ENCODE assay signal across 17 cellular contexts in the genomic region with DNA sequence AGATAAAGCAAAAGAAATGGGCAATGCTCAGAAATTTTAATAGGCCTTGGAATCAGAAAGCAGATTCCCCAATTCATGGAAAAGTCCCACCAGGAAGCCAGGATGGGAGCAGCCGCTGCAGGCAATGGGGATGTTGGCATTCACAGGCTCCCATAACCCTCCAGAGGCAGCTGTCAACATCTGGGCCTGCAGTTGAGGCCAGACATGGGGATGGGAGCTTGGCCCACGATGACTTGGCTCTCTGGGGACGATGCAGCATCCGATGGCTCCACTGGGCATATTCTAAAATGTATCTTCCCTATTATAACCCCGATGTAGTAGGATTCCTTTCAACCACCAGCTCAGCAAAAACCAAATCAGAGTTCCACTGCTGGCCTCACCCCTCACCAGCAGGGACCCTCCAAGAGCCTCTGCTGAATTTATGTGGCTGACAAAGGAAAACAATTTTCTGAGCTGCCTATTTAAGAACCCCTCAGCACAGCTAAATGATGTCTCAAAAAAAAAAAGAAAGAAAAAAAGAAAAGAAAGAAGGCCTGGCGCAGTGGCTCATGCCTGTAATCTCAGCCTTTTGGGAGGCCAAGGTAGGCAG. TPM values are rescaled to one million over a fixed set of nuclear protein-coding genes. Genes with fewer than 3 reads are reported as not detected.
DNase-seq lines count a peak whose midpoint lies in the region; ATAC-seq and TF ChIP-seq lines count a peak whose summit lies in the region.
"Had no signal": no experiment of that assay in that cellular context is flagged by ENCODE, and none has a peak within 500 bp of the region (broad histone marks: within the 10 kb centered on the region; RNA-seq: fewer than 3 reads in every experiment).

No MANE protein-coding gene starts in this region.

- no peak overlapping the region for H2AFZ ChIP-seq in trophoblast cell (ENCODE audit: insufficient read depth, low read length, poor library complexity)
- no peak overlapping the region for H2AFZ ChIP-seq in neuronal stem cell (ENCODE audit: low read length)

- H3K9me3 ChIP-seq in BLaER1 (no peaks in the 10 kb centered on the region), trophoblast cell (ENCODE audit: insufficient read depth, low read depth, low read length) (no peaks in the 10 kb centered on the region), neuronal stem cell (replicated peaks in 1 of 2; ENCODE audit: control insufficient read depth in 2 of 2, insufficient read depth in 1 of 2, low read depth in 1 of 2, low read length in 2 of 2) (no peaks in the 10 kb centered on the region)
- H3K9me3 ChIP-seq: sigmoid colon had no signal

- no peak overlapping the region for H3K14ac ChIP-seq in trophoblast cell (ENCODE audit: low read length)
- no peak overlapping the region for H3K14ac ChIP-seq in neuronal stem cell (ENCODE audit: low read length)

- TF ChIP-seq CTCF in fibroblast of pulmonary artery (IDR thresholded peaks at IDR 0.05; ENCODE audit: low read length, missing control alignments): peak; percentile 43

- no peak overlapping the region for H4K91ac ChIP-seq in trophoblast cell (ENCODE audit: low read depth, low read length)
- H4K91ac ChIP-seq in neuronal stem cell (ENCODE audit: low read depth, low read length, poor library complexity): no peak overlapping the region

- H3K4me2 ChIP-seq in BLaER1 (peak overlapping the region; percentile 94), trophoblast cell (ENCODE audit: low read length) (no peak overlapping the region), neuronal stem cell (ENCODE audit: insufficient read depth, low read length, poor library complexity, severe bottlenecking) (no peak overlapping the region)
- H3K4me2 ChIP-seq: KMS-11 had no signal

- no peaks in the 10 kb centered on the region for H4K20me1 ChIP-seq in BLaER1

- H3K27me3 ChIP-seq in BLaER1 (no peaks in the 10 kb centered on the region), trophoblast cell (ENCODE audit: insufficient read depth, low read length) (no peaks in the 10 kb centered on the region), neuronal stem cell (ENCODE audit: control insufficient read depth in 3 of 3, insufficient read depth in 3 of 3, low read depth in 1 of 3, low read length in 3 of 3) (no peaks in the 10 kb centered on the region)

- peaks cover 6% of the 10 kb centered on the region; the same call in 1 of the 2 replicates for H3K36me3 ChIP-seq in BLaER1
- peaks cover 22 to 26% of the 10 kb centered on the region in 2 experiments for H3K36me3 ChIP-seq in trophoblast cell (ENCODE audit: control insufficient read depth in 1 of 2, insufficient read depth in 2 of 2, low read length in 2 of 2)
- peaks cover 5 to 75% of the 10 kb centered on the region in 2 donors for H3K36me3 ChIP-seq in neuronal stem cell (replicated peaks in 1 of 2; ENCODE audit: control insufficient read depth in 2 of 2, insufficient read depth in 2 of 2, low read length in 2 of 2)
- H3K36me3 ChIP-seq: sigmoid colon had no signal

- peaks cover 8% of the 10 kb centered on the region for H3K79me2 ChIP-seq in trophoblast cell (ENCODE audit: control insufficient read depth, insufficient read depth, low read length, poor library complexity)

- H3K4me3 ChIP-seq in BLaER1 (no peak overlapping the region), fibroblast of pulmonary artery (replicated peaks; ENCODE audit: low read depth, low read length) (no peak overlapping the region), trophoblast cell (ENCODE audit: low read depth, low read length) (no peak overlapping the region), neuronal stem cell (ENCODE audit: low read length in 2 of 2) (no peak overlapping the region)
- H3K4me3 ChIP-seq: sigmoid colon had no signal

- H2BK12ac ChIP-seq in trophoblast cell (ENCODE audit: low read length) (no peak overlapping the region), neuronal stem cell (ENCODE audit: low read length) (no peak overlapping the region)

- ATAC-seq in GM18873 (IDR thresholded peaks at IDR 0.05; ENCODE audit: low FRiP score, unreplicated experiment): no peak

- H3K27ac ChIP-seq in BLaER1 (peak overlapping the region; percentile 94), trophoblast cell (ENCODE audit: low read depth, low read length) (no peak overlapping the region), neuronal stem cell (replicated peaks; ENCODE audit: low read length) (no peak overlapping the region)
- H3K27ac ChIP-seq: KMS-11 had no signal

- H2BK5ac ChIP-seq in trophoblast cell (ENCODE audit: low read depth, low read length, poor library complexity): no peak overlapping the region
- H2BK5ac ChIP-seq in neuronal stem cell (ENCODE audit: low read length): no peak overlapping the region

- no peak overlapping the region for H3K18ac ChIP-seq in trophoblast cell (ENCODE audit: low read length)
- H3K18ac ChIP-seq in neuronal stem cell (ENCODE audit: low read length): no peak overlapping the region

- peak; percentile 45 for DNase-seq in RPMI7951 (ENCODE audit: low read depth)
- DNase-seq in fibroblast of pulmonary artery (ENCODE audit: low read depth): no peak
- no peak for DNase-seq in trophoblast cell
- DNase-seq in NCI-H226: no peak
- no peak for DNase-seq in neuronal stem cell (ENCODE audit: low spot score)
- no peak for DNase-seq in SIG-M5 treated with dmso at 0.1 percent for 504 hours (lab: John Stamatoyannopoulos, UW; ENCODE audit: unreplicated experiment)
- DNase-seq: activated CD4-positive, alpha-beta memory T cell treated with anti-CD3 and anti-CD28 coated beads for 36 hours; activated naive CD4-positive, alpha-beta T cell treated with Interleukin-2 at 50 U/mL for 16 hours; CD8-positive, alpha-beta memory T cell; GOT3; NCI-H2081; NK-92 treated with Interleukin-12 subunit alpha and Interleukin-12 subunit beta, amount 100 ng/mL, for 24 hours; sigmoid colon; T-helper 1 cell had no signal

- H4K12ac ChIP-seq in trophoblast cell (ENCODE audit: low read depth, low read length): no peak overlapping the region

- H3K79me1 ChIP-seq in trophoblast cell (ENCODE audit: low read length) (no peaks in the 10 kb centered on the region), neuronal stem cell (ENCODE audit: low read depth, low read length) (peaks cover 10% of the 10 kb centered on the region)

- H3K9ac ChIP-seq in BLaER1 (peak overlapping the region; percentile 86; the same call in 1 of the 2 replicates), trophoblast cell (ENCODE audit: low read length) (no peak overlapping the region), neuronal stem cell (ENCODE audit: low read depth, low read length, poor library complexity) (no peak overlapping the region)
- H3K9ac ChIP-seq: KMS-11 had no signal

- H3K23ac ChIP-seq in trophoblast cell (ENCODE audit: low read length) (no peak overlapping the region), neuronal stem cell (ENCODE audit: low read depth, low read length, poor library complexity) (no peak overlapping the region)

- peak overlapping the region; percentile 19 for H3K4ac ChIP-seq in trophoblast cell (ENCODE audit: low read depth, low read length)
- no peak overlapping the region for H3K4ac ChIP-seq in neuronal stem cell (ENCODE audit: low read length)

- peaks cover 100% of the 10 kb centered on the region for H3K4me1 ChIP-seq in BLaER1
- peaks cover 9 to 23% of the 10 kb centered on the region in 2 experiments for H3K4me1 ChIP-seq in trophoblast cell (ENCODE audit: control insufficient read depth in 1 of 2, insufficient read depth in 2 of 2, low read length in 2 of 2)
- H3K4me1 ChIP-seq in neuronal stem cell (ENCODE audit: control insufficient read depth in 2 of 2, insufficient read depth in 1 of 2, low read depth in 1 of 2, low read length in 2 of 2): peaks cover 40 to 63% of the 10 kb centered on the region in 2 donors

- WGBS in trophoblast cell (ENCODE audit: extremely low coverage, insufficient coverage, insufficient read length): no CpG with 5 or more reads among the region's 6 CpGs
- no CpG with 5 or more reads among the region's 6 CpGs for WGBS in neuronal stem cell (ENCODE audit: extremely low coverage in 2 of 2, insufficient read length in 2 of 2, insufficient replicate concordance in 1 of 2), 2 donors

- H4K8ac ChIP-seq in trophoblast cell (ENCODE audit: low read depth, low read length): no peak overlapping the region
- H4K8ac ChIP-seq in neuronal stem cell (ENCODE audit: low read depth, low read length): no peak overlapping the region

- no peak overlapping the region for H2BK120ac ChIP-seq in trophoblast cell (ENCODE audit: insufficient read depth, low read length, poor library complexity)
- no peak overlapping the region for H2BK120ac ChIP-seq in neuronal stem cell (ENCODE audit: low read depth, low read length)

- H2BK15ac ChIP-seq in neuronal stem cell (ENCODE audit: low read length): no peak overlapping the region

- H2AK5ac ChIP-seq in trophoblast cell (ENCODE audit: low read length) (no peak overlapping the region), neuronal stem cell (ENCODE audit: low read depth, low read length) (no peak overlapping the region)

RNA-seq across cellular contexts. Expression of gene SPRY4, which starts 7.1 kb away (rescaled TPM):
- 23.7 TPM in 2 replicates for total RNA-seq in RPMI7951 (2014; rRNA removed; shearing (Covaris generic))
- 39.3 and 41.0 TPM in 2 replicates for polyA plus RNA-seq in trophoblast cell (2013)
- 10.5 TPM for polyA plus RNA-seq in neuronal stem cell (2013, experiment 1 of 2)
- 11.3 TPM for polyA plus RNA-seq in neuronal stem cell (2013, experiment 2 of 2)
- polyA plus RNA-seq: CD8-positive, alpha-beta memory T cell had no signal
